9 cellular contexts compared by ENCODE assay signal in genomic region chr3:192409838-192410683, GRCh38.
A peak's percentile ranks its signal among the peaks of the same experiment; 100 is the strongest.
DNase-seq lines count a peak whose midpoint lies in the region; ATAC-seq, FAIRE-seq and TF ChIP-seq lines count a peak whose summit lies in the region.
"Had no signal": no experiment of that assay in that cellular context is flagged by ENCODE, and none has a peak within 500 bp of the region (broad histone marks: within the 10 kb centered on the region; RNA-seq: fewer than 3 reads in every experiment).

No MANE protein-coding gene starts in this region.

- H3K9ac ChIP-seq in fibroblast of lung (ENCODE audit: insufficient read depth, low read length), result no peak overlapping the region

- no peak for FAIRE-seq in GM12892 (lab: Jason Lieb, UNC)
- FAIRE-seq: endometrium had no signal

- no peaks in the 10 kb centered on the region for H3K9me3 ChIP-seq in fibroblast of lung (ENCODE audit: control insufficient read depth, insufficient read depth, low read depth, low read length)

- no peak overlapping the region for H3K4me2 ChIP-seq in fibroblast of lung (ENCODE audit: extremely low read depth, insufficient read depth, low read length)

- H2AFZ ChIP-seq in fibroblast of lung (ENCODE audit: low read length), result no peak overlapping the region

- peak; percentile 37 for ATAC-seq in GM19463 (IDR thresholded peaks at IDR 0.05; ENCODE audit: unreplicated experiment)

- H3K4me1 ChIP-seq in fibroblast of lung (ENCODE audit: control insufficient read depth, extremely low read depth, insufficient read depth, low read length), result no peaks in the 10 kb centered on the region

- peak overlapping the region in 1 of 4 experiments; percentile 12 for H3K4me3 ChIP-seq in fibroblast of lung (replicated peaks in 1 of 4; ENCODE audit: control extremely low read depth in 1 of 4, insufficient read depth in 1 of 4, low read depth in 3 of 4, low read length in 4 of 4)

- H3K36me3 ChIP-seq in fibroblast of lung (ENCODE audit: control insufficient read depth, insufficient read depth, low read length), result no peaks in the 10 kb centered on the region

- peaks cover 9% of the 10 kb centered on the region for H3K27me3 ChIP-seq in fibroblast of lung (ENCODE audit: control insufficient read depth, insufficient read depth, low read length)

- H3K27ac ChIP-seq in fibroblast of lung (ENCODE audit: insufficient read depth, low read length), result no peak overlapping the region

- TF ChIP-seq POLR2A in GM12892 (IDR thresholded peaks at IDR 0.05; ENCODE audit: low read depth, low read length), result no peak

- no peaks in the 10 kb centered on the region for H3K79me2 ChIP-seq in fibroblast of lung (ENCODE audit: control insufficient read depth, insufficient read depth, low read length)

- peak; percentile 46 for DNase-seq in NCI-H2171 (lab: John Stamatoyannopoulos, UW)
- DNase-seq in fibroblast of lung (ENCODE audit: low read depth in 2 of 2), result peak; percentile 22 to 56
- peak; percentile 10 for DNase-seq in occipital lobe (lab: John Stamatoyannopoulos, UW)
- DNase-seq in NCI-H1105 treated with DMSO at 0.1 percent for 48 hours (lab: John Stamatoyannopoulos, UW), result no peak
- no peak for DNase-seq in GM12892 (ENCODE audit: insufficient read length)
- DNase-seq in NCI-H1436 treated with DMSO at 0.1 percent for 48 hours (lab: John Stamatoyannopoulos, UW), result no peak
- DNase-seq in posterior vena cava (ENCODE audit: low spot score), result no peak

- intact Hi-C loops in posterior vena cava (cut with DNase I), result no loop called here

- no peaks in the 10 kb centered on the region for H4K20me1 ChIP-seq in fibroblast of lung (ENCODE audit: control insufficient read depth, extremely low read depth, insufficient read depth, low read length)

- TF ChIP-seq CTCF in fibroblast of lung (conservative IDR thresholded peaks at IDR 0.05 in 1 of 2, IDR thresholded peaks at IDR 0.05 in 1 of 2; ENCODE audit: low read depth in 1 of 2, low read length in 2 of 2), result peak in 1 of 2 donors; percentile 19

Comparison
In these comparisons a context has a peak if more than half of its experiments do, and no peak if none do; other contexts are left out.
1. DNase-seq: peak in NCI-H2171 (single experiment), fibroblast of lung (2 of 2) and occipital lobe (single experiment); none in NCI-H1105 treated with DMSO at 0.1 percent for 48 hours (single experiment), GM12892 (single experiment), NCI-H1436 treated with DMSO at 0.1 percent for 48 hours (single experiment) and posterior vena cava (single experiment).